ENCODE assay signal across 8 cellular contexts in genomic region chr3:72738752-72739520, GRCh38.
DNase-seq lines count a peak whose midpoint lies in the region; ATAC-seq, FAIRE-seq and TF ChIP-seq lines count a peak whose summit lies in the region.

No MANE protein-coding gene starts in this region.

- H3K36me3 Mint-ChIP-seq in CD8-positive, alpha-beta T cell = peaks cover 10% of the 10 kb centered on the region

- no peaks in the 10 kb centered on the region for H3K9me3 ChIP-seq in CD8-positive, alpha-beta T cell (ENCODE audit: low read length)
- H3K9me3 ChIP-seq in OCI-LY3 (ENCODE audit: insufficient read depth, low read length) (peaks cover 8% of the 10 kb centered on the region), stomach smooth muscle (ENCODE audit: control insufficient read depth in 2 of 2, low read length in 2 of 2) (peaks cover 0 to 5% of the 10 kb centered on the region in 2 donors)

- peak; percentile 92 for ATAC-seq in CD8-positive, alpha-beta T cell
- ATAC-seq in HG02798 (IDR thresholded peaks at IDR 0.05; ENCODE audit: poor library complexity, unreplicated experiment) = peak; percentile 49

- H3K4me3 ChIP-seq in CD8-positive, alpha-beta T cell (ENCODE audit: low read depth, low read length) = peak overlapping the region; percentile 56
- H3K4me3 ChIP-seq in OCI-LY3 (ENCODE audit: low read length) (peak overlapping the region; percentile 76), fibroblast of the aortic adventitia (ENCODE audit: low read depth, low read length) (peak overlapping the region; percentile 40), stomach smooth muscle (ENCODE audit: low read length in 2 of 2) (peak overlapping the region; percentile 41 to 69)

- intact Hi-C loops in CD8-positive, alpha-beta T cell (cut with DNase I, micrococcal nuclease) = loop anchor here (1.0 to 5.0 kb wide), 5 partner anchors 18 to 1012 kb away; partner anchors contain the start of genes EIF4E3 (in 1 of the 2) and RYBP (in 1 of the 2)

- no peak for FAIRE-seq in H54 (lab: Jason Lieb, UNC)

- H3K9ac ChIP-seq in OCI-LY3 (ENCODE audit: low read length) (peak overlapping the region; percentile 59), stomach smooth muscle (ENCODE audit: low read length in 2 of 2) (peak overlapping the region; percentile 21 to 38)

- TF ChIP-seq POLR2A in H54 (IDR thresholded peaks at IDR 0.05; ENCODE audit: low read depth, low read length) = no peak

- no peaks in the 10 kb centered on the region for H3K27me3 Mint-ChIP-seq in CD8-positive, alpha-beta T cell (ENCODE audit: low read depth)

- TF ChIP-seq CTCF in CD8-positive, alpha-beta T cell (IDR thresholded peaks at IDR 0.05) = no peak
- TF ChIP-seq CTCF in OCI-LY3 (IDR thresholded peaks at IDR 0.05; ENCODE audit: low read depth, low read length) = no peak
- no peak for TF ChIP-seq CTCF in fibroblast of the aortic adventitia (IDR thresholded peaks at IDR 0.05; ENCODE audit: insufficient read depth, low read length)

- H2AFZ ChIP-seq in OCI-LY3 (ENCODE audit: low read depth, low read length) = peak overlapping the region; percentile 89

- H3K27ac Mint-ChIP-seq in CD8-positive, alpha-beta T cell = peak overlapping the region; percentile 97

- no peaks in the 10 kb centered on the region for H3K36me3 ChIP-seq in CD8-positive, alpha-beta T cell (ENCODE audit: insufficient read depth, low read length)
- peaks cover 7% of the 10 kb centered on the region for H3K36me3 ChIP-seq in OCI-LY3 (replicated peaks; ENCODE audit: low read depth, low read length)
- H3K36me3 ChIP-seq in stomach smooth muscle (ENCODE audit: control insufficient read depth in 2 of 2, insufficient read depth in 2 of 2, low read length in 2 of 2) = no peaks in the 10 kb centered on the region

- DNase-seq in CD8-positive, alpha-beta T cell = peak; percentile 50 to 85 (median 70)
- DNase-seq in activated effector memory CD4-positive, alpha-beta T cell treated with Interleukin-2 at 50 U/mL for 16 hours = peak; percentile 64
- DNase-seq in fibroblast of the aortic adventitia (ENCODE audit: low read depth) (no peak), occipital lobe (lab: John Stamatoyannopoulos, UW) (peak; percentile 35), H54 (ENCODE audit: insufficient read length, low spot score) (no peak)

- peaks cover 3% of the 10 kb centered on the region for H3K9me3 Mint-ChIP-seq in CD8-positive, alpha-beta T cell

- no peaks in the 10 kb centered on the region for H3K79me2 ChIP-seq in OCI-LY3 (ENCODE audit: low read length)

- POLR2A ChIA-PET in CD8-positive, alpha-beta T cell (lab: Charles Lee) = interaction anchor here (0.7 to 2.6 kb wide), 10 partner anchors 9 to 83 kb away, joined by 3 to 23 read pairs (median 6); no protein-coding TSS in a partner anchor

- H3K27ac ChIP-seq in CD8-positive, alpha-beta T cell (ENCODE audit: low read depth, low read length) = peak overlapping the region; percentile 69
- H3K27ac ChIP-seq in OCI-LY3 (ENCODE audit: low read length) = no peak overlapping the region
- H3K27ac ChIP-seq in stomach smooth muscle (ENCODE audit: low read length) = no peak overlapping the region

- peaks cover 19% of the 10 kb centered on the region for H3K4me1 ChIP-seq in CD8-positive, alpha-beta T cell (ENCODE audit: insufficient read depth, low read length)
- H3K4me1 ChIP-seq in OCI-LY3 (ENCODE audit: low read length) (peaks cover 9% of the 10 kb centered on the region), stomach smooth muscle (ENCODE audit: control insufficient read depth, insufficient read depth, low read length) (peaks cover 4% of the 10 kb centered on the region)

- peak overlapping the region; percentile 95 for H3K4me2 ChIP-seq in OCI-LY3 (ENCODE audit: low read length)

- peaks cover 31% of the 10 kb centered on the region for H3K4me1 Mint-ChIP-seq in CD8-positive, alpha-beta T cell (ENCODE audit: low read depth)

- no peaks in the 10 kb centered on the region for H3K27me3 ChIP-seq in CD8-positive, alpha-beta T cell (ENCODE audit: insufficient read depth, low read length)
- no peaks in the 10 kb centered on the region for H3K27me3 ChIP-seq in OCI-LY3 (ENCODE audit: low read depth, low read length)
- H3K27me3 ChIP-seq in stomach smooth muscle (ENCODE audit: control insufficient read depth in 1 of 2, insufficient read depth in 2 of 2, low read length in 2 of 2) = peaks cover 4 to 11% of the 10 kb centered on the region in 2 donors

- peak overlapping the region; percentile 89 for H3K4me3 Mint-ChIP-seq in CD8-positive, alpha-beta T cell

- CTCF ChIA-PET in CD8-positive, alpha-beta T cell (lab: Charles Lee) = interaction anchor here (0.8 to 4.0 kb wide), 11 partner anchors 10 to 87 kb away, joined by 3 to 20 read pairs (median 3); no protein-coding TSS in a partner anchor

- H4K20me1 ChIP-seq in OCI-LY3 (ENCODE audit: insufficient read depth, low read length) = no peaks in the 10 kb centered on the region

Comparison
In these comparisons a context has a peak if more than half of its experiments do, and no peak if none do; other contexts are left out.
1. DNase-seq: peak in CD8-positive, alpha-beta T cell (7 of 7), activated effector memory CD4-positive, alpha-beta T cell treated with Interleukin-2 at 50 U/mL for 16 hours (single experiment) and occipital lobe (single experiment); none in fibroblast of the aortic adventitia (single experiment) and H54 (single experiment).
2. Peak in every context shown above with its lines, with median percentiles within 50 percentile points of each other: H3K4me3 ChIP-seq.